In genomic region chr3:14628406-14628805, GRCh38 we compare ENCODE assay signal across 32 cellular contexts. TPM values are rescaled to one million over a fixed set of nuclear protein-coding genes. Genes with fewer than 3 reads are reported as not detected.
"Had no signal": no experiment of that assay in that cellular context is flagged by ENCODE, and none has a peak within 500 bp of the region (broad histone marks: within the 10 kb centered on the region; RNA-seq: fewer than 3 reads in every experiment).

No MANE protein-coding gene starts in this region.

- H3K4me1 ChIP-seq: body of pancreas, colonic mucosa, esophagus squamous epithelium, gastroesophageal sphincter had no signal

- H3K27ac Mint-ChIP-seq: activated CD4-positive, alpha-beta memory T cell treated with anti-CD3 and anti-CD28 coated beads, Interleukin-2, amount 10 ng/mL, durations not matched to agents 7 days and 5 days; activated CD4-positive, alpha-beta T cell treated with anti-CD3 and anti-CD28 coated beads, Interleukin-2, amount 10 ng/mL, durations not matched to agents 7 days and 5 days; activated naive CD4-positive, alpha-beta T cell treated with anti-CD3 and anti-CD28 coated beads, Interleukin-2, amount 10 ng/mL, durations not matched to agents 7 days and 5 days; activated naive CD4-positive, alpha-beta T cell treated with anti-CD3 and anti-CD28 coated beads, Interleukin-2, amount 50 U/mL, for 72 hours; activated naive CD8-positive, alpha-beta T cell treated with anti-CD3 and anti-CD28 coated beads, Interleukin-2, amount 10 ng/mL, durations not matched to agents 7 days and 5 days; activated T-cell treated with anti-CD3 and anti-CD28 coated beads, Interleukin-2, amount 50 U/mL, for 24 hours; activated T-cell treated with anti-CD3 and anti-CD28 coated beads, Interleukin-2, amount 50 U/mL, for 72 hours; WTC11 had no signal

- FAIRE-seq: endometrium, endothelial cell of umbilical vein had no signal

- H2AFZ ChIP-seq: hepatocyte had no signal

- ATAC-seq: activated naive CD4-positive, alpha-beta T cell treated with anti-CD3 and anti-CD28 coated beads, Interleukin-2, amount 50 U/mL, for 72 hours; activated T-cell treated with anti-CD3 and anti-CD28 coated beads, Interleukin-2, amount 50 U/mL, for 72 hours; body of pancreas; gastroesophageal sphincter; heart right ventricle; WTC11 had no signal

- H3K27ac ChIP-seq: body of pancreas, colonic mucosa, epithelial cell of prostate, esophagus squamous epithelium, gastroesophageal sphincter, heart right ventricle, hepatocyte had no signal

- H3K27me3 ChIP-seq: body of pancreas, colonic mucosa, hepatocyte had no signal

- H3K4me3 ChIP-seq: body of pancreas, colonic mucosa, esophagus squamous epithelium, gastroesophageal sphincter, heart right ventricle, hepatocyte had no signal

- H3K4me3 Mint-ChIP-seq: activated CD4-positive, alpha-beta memory T cell treated with anti-CD3 and anti-CD28 coated beads, Interleukin-2, amount 10 ng/mL, durations not matched to agents 7 days and 5 days; activated CD4-positive, alpha-beta T cell treated with anti-CD3 and anti-CD28 coated beads, Interleukin-2, amount 10 ng/mL, durations not matched to agents 7 days and 5 days; activated naive CD4-positive, alpha-beta T cell treated with anti-CD3 and anti-CD28 coated beads, Interleukin-2, amount 10 ng/mL, durations not matched to agents 7 days and 5 days; activated naive CD8-positive, alpha-beta T cell treated with anti-CD3 and anti-CD28 coated beads, Interleukin-2, amount 10 ng/mL, durations not matched to agents 7 days and 5 days; activated T-cell treated with anti-CD3 and anti-CD28 coated beads, Interleukin-2, amount 50 U/mL, for 24 hours; activated T-cell treated with anti-CD3 and anti-CD28 coated beads, Interleukin-2, amount 50 U/mL, for 72 hours; WTC11 had no signal

- H3K4me2 ChIP-seq: hepatocyte had no signal

- DNase-seq: activated CD4-positive, alpha-beta memory T cell treated with anti-CD3 and anti-CD28 coated beads, Interleukin-2, amount 10 ng/mL, durations not matched to agents 7 days and 5 days; activated CD4-positive, alpha-beta T cell treated with anti-CD3 and anti-CD28 coated beads for 1 hour; activated CD4-positive, alpha-beta T cell treated with anti-CD3 and anti-CD28 coated beads for 4 hours; activated CD4-positive, alpha-beta T cell treated with anti-CD3 and anti-CD28 coated beads, Interleukin-2, amount 10 ng/mL, durations not matched to agents 7 days and 5 days; activated CD4-positive, alpha-beta T cell treated with anti-CD3 and anti-CD28 coated beads, Interleukin-2, amount 50 U/mL, for 4 hours; activated CD8-positive, alpha-beta memory T cell treated with anti-CD3 and anti-CD28 coated beads, Interleukin-2, amount 50 U/mL, for 48 hours; activated gamma-delta T cell; activated naive CD4-positive, alpha-beta T cell; activated naive CD4-positive, alpha-beta T cell treated with anti-CD3 and anti-CD28 coated beads, Interleukin-2, amount 10 ng/mL, durations not matched to agents 7 days and 5 days; activated naive CD8-positive, alpha-beta T cell treated with anti-CD3 and anti-CD28 coated beads, Interleukin-2, amount 10 ng/mL, durations not matched to agents 7 days and 5 days; activated T-cell treated with anti-CD3 and anti-CD28 coated beads for 4 hours; activated T-cell treated with anti-CD3 and anti-CD28 coated beads, Interleukin-2, amount 50 U/mL, for 24 hours; activated T-cell treated with anti-CD3 and anti-CD28 coated beads, Interleukin-2, amount 50 U/mL, for 72 hours; body of pancreas; caudate nucleus; colonic mucosa; effector CD8-positive, alpha-beta T cell; esophagus squamous epithelium; foreskin melanocyte; heart right ventricle; T-helper 2 cell had no signal

- H3K9me3 Mint-ChIP-seq: activated CD4-positive, alpha-beta memory T cell treated with anti-CD3 and anti-CD28 coated beads, Interleukin-2, amount 10 ng/mL, durations not matched to agents 7 days and 5 days; activated CD4-positive, alpha-beta T cell treated with anti-CD3 and anti-CD28 coated beads, Interleukin-2, amount 10 ng/mL, durations not matched to agents 7 days and 5 days; activated naive CD4-positive, alpha-beta T cell treated with anti-CD3 and anti-CD28 coated beads, Interleukin-2, amount 10 ng/mL, durations not matched to agents 7 days and 5 days; activated naive CD4-positive, alpha-beta T cell treated with anti-CD3 and anti-CD28 coated beads, Interleukin-2, amount 50 U/mL, for 72 hours; activated naive CD8-positive, alpha-beta T cell treated with anti-CD3 and anti-CD28 coated beads, Interleukin-2, amount 10 ng/mL, durations not matched to agents 7 days and 5 days; activated T-cell treated with anti-CD3 and anti-CD28 coated beads, Interleukin-2, amount 50 U/mL, for 24 hours; activated T-cell treated with anti-CD3 and anti-CD28 coated beads, Interleukin-2, amount 50 U/mL, for 72 hours had no signal

- H3K36me3 ChIP-seq: colonic mucosa, esophagus squamous epithelium, gastroesophageal sphincter, heart right ventricle had no signal

- H3K9me3 ChIP-seq: body of pancreas, colonic mucosa had no signal

- H3K79me2 ChIP-seq: hepatocyte had no signal

- H3K36me3 Mint-ChIP-seq: activated naive CD4-positive, alpha-beta T cell treated with anti-CD3 and anti-CD28 coated beads, Interleukin-2, amount 10 ng/mL, durations not matched to agents 7 days and 5 days; activated naive CD4-positive, alpha-beta T cell treated with anti-CD3 and anti-CD28 coated beads, Interleukin-2, amount 50 U/mL, for 72 hours; activated naive CD8-positive, alpha-beta T cell treated with anti-CD3 and anti-CD28 coated beads, Interleukin-2, amount 10 ng/mL, durations not matched to agents 7 days and 5 days; WTC11 had no signal

- H3K4me1 Mint-ChIP-seq: activated CD4-positive, alpha-beta memory T cell treated with anti-CD3 and anti-CD28 coated beads, Interleukin-2, amount 10 ng/mL, durations not matched to agents 7 days and 5 days; activated CD4-positive, alpha-beta T cell treated with anti-CD3 and anti-CD28 coated beads, Interleukin-2, amount 10 ng/mL, durations not matched to agents 7 days and 5 days; activated naive CD4-positive, alpha-beta T cell treated with anti-CD3 and anti-CD28 coated beads, Interleukin-2, amount 10 ng/mL, durations not matched to agents 7 days and 5 days; activated naive CD8-positive, alpha-beta T cell treated with anti-CD3 and anti-CD28 coated beads, Interleukin-2, amount 10 ng/mL, durations not matched to agents 7 days and 5 days had no signal

RNA-seq across cellular contexts. Expression of gene C3orf20, which starts 46.5 kb away (rescaled TPM):
- total RNA-seq: body of pancreas, dermis microvascular lymphatic vessel endothelial cell, endothelial cell of umbilical vein, esophagus squamous epithelium, fibroblast of lung, fibroblast of villous mesenchyme, glomerular endothelial cell, WTC11 had no signal
